In genomic region chr2:65388626-65389390, GRCh38 we compare ENCODE assay signal across 18 cellular contexts. TPM values are rescaled to one million over a fixed set of nuclear protein-coding genes. Genes with fewer than 3 reads are reported as not detected.
DNase-seq lines count a peak whose midpoint lies in the region; ATAC-seq and TF ChIP-seq lines count a peak whose summit lies in the region.
"Had no signal": no experiment of that assay in that cellular context is flagged by ENCODE, and none has a peak within 500 bp of the region (broad histone marks: within the 10 kb centered on the region; RNA-seq: fewer than 3 reads in every experiment).

No MANE protein-coding gene starts in this region.

- no peak overlapping the region for H2AFZ ChIP-seq in mesenchymal stem cell (ENCODE audit: low read depth, low read length)

- H3K4me3 Mint-ChIP-seq in activated B cell treated with CpG ODN at 0.5 μM for 24 hours: peak overlapping the region; percentile 20
- no peak overlapping the region for H3K4me3 Mint-ChIP-seq in activated naive CD4-positive, alpha-beta T cell treated with anti-CD3 and anti-CD28 coated beads, Interleukin-2, amount 10 ng/mL, durations not matched to agents 7 days and 5 days
- H3K4me3 Mint-ChIP-seq: activated CD4-positive, alpha-beta memory T cell treated with anti-CD3 and anti-CD28 coated beads, Interleukin-2, amount 10 ng/mL, durations not matched to agents 7 days and 5 days; activated naive CD8-positive, alpha-beta T cell treated with anti-CD3 and anti-CD28 coated beads, Interleukin-2, amount 10 ng/mL, durations not matched to agents 7 days and 5 days; activated T-cell treated with anti-CD3 and anti-CD28 coated beads, Interleukin-2, amount 50 U/mL, for 72 hours; effector memory CD8-positive, alpha-beta T cell had no signal

- peaks cover 54% of the 10 kb centered on the region for H3K4me1 Mint-ChIP-seq in activated B cell treated with CpG ODN at 0.5 μM for 24 hours
- peaks cover 34% of the 10 kb centered on the region for H3K4me1 Mint-ChIP-seq in activated naive CD4-positive, alpha-beta T cell treated with anti-CD3 and anti-CD28 coated beads, Interleukin-2, amount 10 ng/mL, durations not matched to agents 7 days and 5 days

- no peak overlapping the region for H4K91ac ChIP-seq in mesenchymal stem cell (ENCODE audit: low read length)

- H3K27me3 ChIP-seq in BLaER1 (no peaks in the 10 kb centered on the region), mesenchymal stem cell (ENCODE audit: control insufficient read depth in 1 of 2, insufficient read depth in 1 of 2, low read length in 2 of 2) (no peaks in the 10 kb centered on the region)
- H3K27me3 ChIP-seq: SJSA1, vagina had no signal

- ATAC-seq in activated B cell treated with CpG ODN at 0.5 μM for 24 hours (ENCODE audit: low read depth): no peak
- ATAC-seq: activated T-cell treated with anti-CD3 and anti-CD28 coated beads, Interleukin-2, amount 50 U/mL, for 72 hours; effector memory CD8-positive, alpha-beta T cell had no signal

- peak overlapping the region; percentile 35 for H2AK5ac ChIP-seq in mesenchymal stem cell (ENCODE audit: low read length, severe bottlenecking)

- H2BK5ac ChIP-seq in mesenchymal stem cell (ENCODE audit: low read depth, low read length, poor library complexity, severe bottlenecking): no peak overlapping the region

- H3K27ac Mint-ChIP-seq in activated B cell treated with CpG ODN at 0.5 μM for 24 hours: peak overlapping the region; percentile 78
- no peak overlapping the region for H3K27ac Mint-ChIP-seq in activated naive CD4-positive, alpha-beta T cell treated with anti-CD3 and anti-CD28 coated beads, Interleukin-2, amount 10 ng/mL, durations not matched to agents 7 days and 5 days
- H3K27ac Mint-ChIP-seq: activated CD4-positive, alpha-beta memory T cell treated with anti-CD3 and anti-CD28 coated beads, Interleukin-2, amount 10 ng/mL, durations not matched to agents 7 days and 5 days; activated naive CD8-positive, alpha-beta T cell treated with anti-CD3 and anti-CD28 coated beads, Interleukin-2, amount 10 ng/mL, durations not matched to agents 7 days and 5 days; activated T-cell treated with anti-CD3 and anti-CD28 coated beads, Interleukin-2, amount 50 U/mL, for 72 hours; effector memory CD8-positive, alpha-beta T cell had no signal

- no peaks in the 10 kb centered on the region for H3K36me3 Mint-ChIP-seq in activated B cell treated with CpG ODN at 0.5 μM for 24 hours (ENCODE audit: low read depth)
- H3K36me3 Mint-ChIP-seq in activated naive CD4-positive, alpha-beta T cell treated with anti-CD3 and anti-CD28 coated beads, Interleukin-2, amount 10 ng/mL, durations not matched to agents 7 days and 5 days: no peaks in the 10 kb centered on the region

- H3K9me3 ChIP-seq in BLaER1 (no peaks in the 10 kb centered on the region), KOPT-K1 (ENCODE audit: insufficient read depth, low read length, poor library complexity, severe bottlenecking) (no peaks in the 10 kb centered on the region), mesenchymal stem cell (ENCODE audit: control insufficient read depth, low read length) (no peaks in the 10 kb centered on the region)
- H3K9me3 ChIP-seq: left ventricle myocardium inferior, SJSA1, vagina had no signal

- no peaks in the 10 kb centered on the region for H3K9me3 Mint-ChIP-seq in activated B cell treated with CpG ODN at 0.5 μM for 24 hours
- H3K9me3 Mint-ChIP-seq in activated naive CD4-positive, alpha-beta T cell treated with anti-CD3 and anti-CD28 coated beads, Interleukin-2, amount 10 ng/mL, durations not matched to agents 7 days and 5 days: no peaks in the 10 kb centered on the region
- H3K9me3 Mint-ChIP-seq: activated CD4-positive, alpha-beta memory T cell treated with anti-CD3 and anti-CD28 coated beads, Interleukin-2, amount 10 ng/mL, durations not matched to agents 7 days and 5 days; activated naive CD8-positive, alpha-beta T cell treated with anti-CD3 and anti-CD28 coated beads, Interleukin-2, amount 10 ng/mL, durations not matched to agents 7 days and 5 days; activated T-cell treated with anti-CD3 and anti-CD28 coated beads, Interleukin-2, amount 50 U/mL, for 72 hours; effector memory CD8-positive, alpha-beta T cell had no signal

- peak overlapping the region; percentile 35 for H2BK120ac ChIP-seq in mesenchymal stem cell (ENCODE audit: low read depth, low read length)

- 65% methylated on average over 2 of the region's 3 CpGs for WGBS in mesenchymal stem cell

- peaks cover 6% of the 10 kb centered on the region for H3K27me3 Mint-ChIP-seq in activated B cell treated with CpG ODN at 0.5 μM for 24 hours
- H3K27me3 Mint-ChIP-seq in activated naive CD4-positive, alpha-beta T cell treated with anti-CD3 and anti-CD28 coated beads, Interleukin-2, amount 10 ng/mL, durations not matched to agents 7 days and 5 days: peaks cover 13% of the 10 kb centered on the region
- H3K27me3 Mint-ChIP-seq: effector memory CD8-positive, alpha-beta T cell had no signal

- CTCF ChIA-PET in activated B cell treated with CpG ODN at 0.5 μM for 24 hours (lab: Charles Lee): no interaction called here
- CTCF ChIA-PET in activated naive CD4-positive, alpha-beta T cell treated with anti-CD3 and anti-CD28 coated beads, Interleukin-2, amount 10 ng/mL, durations not matched to agents 7 days and 5 days (lab: Charles Lee): no interaction called here

- H3K4me2 ChIP-seq in BLaER1 (peak overlapping the region; percentile 21; the same call in 1 of the 2 replicates), mesenchymal stem cell (ENCODE audit: low read length, poor library complexity, severe bottlenecking) (no peak overlapping the region)

- intact Hi-C loops in activated B cell treated with CpG ODN at 0.5 μM for 24 hours (cut with micrococcal nuclease): no loop called here

- H3K9ac ChIP-seq in BLaER1: no peak overlapping the region
- no peak overlapping the region for H3K9ac ChIP-seq in mesenchymal stem cell (ENCODE audit: low read length)

- peaks cover 21% of the 10 kb centered on the region for H3K79me1 ChIP-seq in mesenchymal stem cell (replicated peaks; ENCODE audit: low read length, poor library complexity, severe bottlenecking)

- peak overlapping the region in 1 of 2 experiments; percentile 66 for H3K4ac ChIP-seq in mesenchymal stem cell (ENCODE audit: low read depth in 1 of 2, low read length in 2 of 2)

- no peak for TF ChIP-seq CTCF in activated B cell treated with CpG ODN at 0.5 μM for 24 hours (IDR thresholded peaks at IDR 0.05)

- H3K4me3 ChIP-seq in BLaER1 (no peak overlapping the region), mesenchymal stem cell (ENCODE audit: insufficient read depth in 1 of 2, low read depth in 1 of 2, low read length in 2 of 2) (no peak overlapping the region)
- H3K4me3 ChIP-seq: left ventricle myocardium inferior, SJSA1, vagina had no signal

- no peak for DNase-seq in activated B cell treated with CpG ODN at 0.5 μM for 24 hours
- DNase-seq in mesenchymal stem cell: no peak
- DNase-seq in Kasumi-1 (lab: John Stamatoyannopoulos, UW): no peak
- no peak for DNase-seq in T-helper 1 cell
- DNase-seq in globus pallidus (ENCODE audit: low spot score): no peak
- DNase-seq in activated naive CD4-positive, alpha-beta T cell treated with anti-CD3 and anti-CD28 coated beads, Interleukin-2, amount 10 ng/mL, durations not matched to agents 7 days and 5 days: no peak
- DNase-seq: activated CD4-positive, alpha-beta memory T cell treated with anti-CD3 and anti-CD28 coated beads, Interleukin-2, amount 10 ng/mL, durations not matched to agents 7 days and 5 days; activated naive CD8-positive, alpha-beta T cell treated with anti-CD3 and anti-CD28 coated beads, Interleukin-2, amount 10 ng/mL, durations not matched to agents 7 days and 5 days; activated T-cell treated with anti-CD3 and anti-CD28 coated beads, Interleukin-2, amount 50 U/mL, for 72 hours; effector memory CD8-positive, alpha-beta T cell; H7; left ventricle myocardium inferior; NCI-H1694 treated with DMSO at 0.1 percent for 48 hours; NK-92 treated with Interleukin-12 subunit alpha and Interleukin-12 subunit beta, amount 100 ng/mL, for 24 hours had no signal

- H4K20me1 ChIP-seq in BLaER1: peaks cover 96% of the 10 kb centered on the region

- H4K8ac ChIP-seq in mesenchymal stem cell (ENCODE audit: low read length): peak overlapping the region; percentile 35

- H3K36me3 ChIP-seq in BLaER1 (no peaks in the 10 kb centered on the region), KOPT-K1 (ENCODE audit: insufficient read depth, low read length) (no peaks in the 10 kb centered on the region), mesenchymal stem cell (ENCODE audit: control insufficient read depth in 1 of 2, insufficient read depth in 2 of 2, low read depth in 1 of 2, low read length in 2 of 2) (no peaks in the 10 kb centered on the region)
- H3K36me3 ChIP-seq: left ventricle myocardium inferior, SJSA1, vagina had no signal

- POLR2A ChIA-PET in activated B cell treated with CpG ODN at 0.5 μM for 24 hours (lab: Charles Lee): interaction anchor here (1.0 kb wide), 1 partner anchor 161 kb away, joined by 3 read pairs; the partner anchor contains the start of gene ACTR2

- H3K4me1 ChIP-seq in BLaER1 (peaks cover 55% of the 10 kb centered on the region), mesenchymal stem cell (ENCODE audit: control insufficient read depth, insufficient read depth, low read depth, low read length) (peaks cover 19% of the 10 kb centered on the region)

- H2BK15ac ChIP-seq in mesenchymal stem cell (ENCODE audit: low read depth, poor library complexity, severe bottlenecking): no peak overlapping the region

- no peak overlapping the region for H3K23ac ChIP-seq in mesenchymal stem cell (ENCODE audit: low read length in 2 of 2)

- H3K18ac ChIP-seq in mesenchymal stem cell (ENCODE audit: low read depth in 1 of 2, low read length in 2 of 2): peak overlapping the region; percentile 38 to 67

- H3K27ac ChIP-seq in BLaER1: no peak overlapping the region
- H3K27ac ChIP-seq in KOPT-K1 (ENCODE audit: low read depth, low read length, poor library complexity, severe bottlenecking): peak overlapping the region; percentile 6
- no peak overlapping the region for H3K27ac ChIP-seq in mesenchymal stem cell (ENCODE audit: low read length, poor library complexity, severe bottlenecking)
- H3K27ac ChIP-seq: left ventricle myocardium inferior, SJSA1, vagina had no signal

- no peak overlapping the region for H2BK12ac ChIP-seq in mesenchymal stem cell (ENCODE audit: low read length in 2 of 2)

- peak overlapping the region in 1 of 2 experiments; percentile 62 for H3K14ac ChIP-seq in mesenchymal stem cell (ENCODE audit: low read length in 2 of 2)

RNA-seq across cellular contexts. Expression of gene SPRED2, which starts 43.6 kb away (rescaled TPM):
- total RNA-seq in activated B cell treated with CpG ODN at 0.5 μM for 24 hours: 2.5 and 3.1 TPM in 2 replicates
- 47.3 TPM for polyA plus RNA-seq in mesenchymal stem cell (2013, experiment 1 of 2)
- polyA plus RNA-seq in mesenchymal stem cell (2013, experiment 2 of 2): 45.9 TPM
